Comparison of ENCODE assay signal across 11 cellular contexts in the genomic region with DNA sequence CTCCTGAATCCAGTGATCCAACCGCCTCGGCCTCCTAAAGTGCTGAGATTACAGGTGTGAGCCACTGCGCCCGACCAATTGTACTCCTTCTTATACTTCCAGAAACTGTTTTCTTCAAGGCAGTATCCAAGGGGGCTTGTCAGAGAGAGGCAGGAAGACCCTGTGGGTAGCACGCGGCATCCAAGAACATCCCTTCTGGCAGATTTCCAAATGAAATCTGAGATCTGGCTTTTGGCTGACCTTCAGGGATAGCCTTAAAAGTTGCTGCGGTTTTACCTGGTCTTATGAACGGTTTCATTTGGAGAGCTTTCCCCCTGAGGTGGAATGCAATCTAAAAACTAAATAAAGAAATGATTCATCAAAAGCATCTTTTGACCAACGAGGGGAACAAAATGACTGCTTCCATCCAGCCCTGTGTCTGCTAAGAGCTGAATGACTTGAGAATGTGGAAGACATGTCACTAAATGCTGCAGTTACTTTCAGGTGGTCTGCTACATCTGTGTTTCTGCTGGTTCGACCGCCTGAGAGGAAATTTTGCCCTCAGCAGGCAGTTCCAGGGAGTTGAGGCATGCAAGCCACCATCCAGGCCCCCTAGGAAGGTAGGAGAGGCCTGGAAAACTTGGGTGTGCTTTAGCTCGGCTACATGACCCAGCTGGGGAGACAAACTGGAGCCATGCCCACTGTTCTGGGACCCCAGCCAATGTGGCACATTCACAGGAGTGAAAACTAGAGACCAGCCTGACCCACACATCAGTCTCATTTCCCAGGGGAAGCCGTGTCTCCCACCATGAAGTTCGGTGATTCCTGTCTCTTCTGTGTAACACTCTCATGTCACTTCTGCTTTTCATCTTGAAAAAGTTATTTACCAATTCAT.
A peak's percentile ranks its signal among the peaks of the same experiment; 100 is the strongest.
DNase-seq lines count a peak whose midpoint lies in the region; ATAC-seq and TF ChIP-seq lines count a peak whose summit lies in the region.
"Had no signal": no experiment of that assay in that cellular context is flagged by ENCODE, and none has a peak within 500 bp of the region (broad histone marks: within the 10 kb centered on the region; RNA-seq: fewer than 3 reads in every experiment).

No MANE protein-coding gene starts in this region.

- no peaks in the 10 kb centered on the region for H3K79me2 ChIP-seq in parathyroid adenoma

- H3K36me3 Mint-ChIP-seq in activated CD4-positive, alpha-beta T cell treated with anti-CD3 and anti-CD28 coated beads for 36 hours (ENCODE audit: low read depth) = no peaks in the 10 kb centered on the region

- H3K4me3 ChIP-seq in parathyroid adenoma (ENCODE audit: low read depth, low read length) = no peak overlapping the region
- H3K4me3 ChIP-seq: uterus had no signal

- POLR2A ChIA-PET in activated CD4-positive, alpha-beta T cell treated with anti-CD3 and anti-CD28 coated beads for 36 hours (lab: Charles Lee) = no interaction called here

- H3K9ac ChIP-seq in parathyroid adenoma = no peak overlapping the region

- no peaks in the 10 kb centered on the region for H3K9me3 ChIP-seq in parathyroid adenoma (ENCODE audit: control insufficient read depth, low read length)
- H3K9me3 ChIP-seq: uterus had no signal

- DNase-seq in activated CD4-positive, alpha-beta T cell treated with anti-CD3 and anti-CD28 coated beads for 36 hours = no peak
- DNase-seq in activated CD4-positive, alpha-beta T cell treated with anti-CD3 and anti-CD28 coated beads for 1 hour = no peak
- DNase-seq in pons (ENCODE audit: low spot score) (no peak), NCI-H2171 treated with DMSO at 0.1 percent for 48 hours (lab: John Stamatoyannopoulos, UW) (no peak), SKM-1 (lab: John Stamatoyannopoulos, UW; ENCODE audit: unreplicated experiment) (no peak)
- DNase-seq: activated CD4-positive, alpha-beta T cell treated with anti-CD3 and anti-CD28 coated beads, Interleukin-2, amount 10 ng/mL, durations not matched to agents 7 days and 5 days; uterus had no signal

- no peaks in the 10 kb centered on the region for H3K9me3 Mint-ChIP-seq in activated CD4-positive, alpha-beta T cell treated with anti-CD3 and anti-CD28 coated beads for 36 hours (ENCODE audit: low read depth)

- intact Hi-C loops in activated CD4-positive, alpha-beta T cell treated with anti-CD3 and anti-CD28 coated beads for 36 hours (cut with DNase I, micrococcal nuclease) = loop anchor here in 1 of 2 experiments (2.0 kb wide), 1 partner anchor 64 kb away; no protein-coding TSS in a partner anchor

- no peak overlapping the region for H3K4me3 Mint-ChIP-seq in activated CD4-positive, alpha-beta T cell treated with anti-CD3 and anti-CD28 coated beads for 36 hours
- H3K4me3 Mint-ChIP-seq: activated CD4-positive, alpha-beta T cell treated with anti-CD3 and anti-CD28 coated beads, Interleukin-2, amount 10 ng/mL, durations not matched to agents 7 days and 5 days had no signal

- peaks cover 4% of the 10 kb centered on the region for H3K4me1 Mint-ChIP-seq in activated CD4-positive, alpha-beta T cell treated with anti-CD3 and anti-CD28 coated beads for 36 hours

- TF ChIP-seq CTCF in parathyroid adenoma (IDR thresholded peaks at IDR 0.05) = no peak

- no peak overlapping the region for H3K27ac Mint-ChIP-seq in activated CD4-positive, alpha-beta T cell treated with anti-CD3 and anti-CD28 coated beads for 36 hours
- H3K27ac Mint-ChIP-seq: activated CD4-positive, alpha-beta T cell treated with anti-CD3 and anti-CD28 coated beads, Interleukin-2, amount 10 ng/mL, durations not matched to agents 7 days and 5 days had no signal

- peak; percentile 71 for ATAC-seq in activated CD4-positive, alpha-beta T cell treated with anti-CD3 and anti-CD28 coated beads for 36 hours
- ATAC-seq in GM21381 (IDR thresholded peaks at IDR 0.05; ENCODE audit: unreplicated experiment) = peak; percentile 44
- ATAC-seq in HG03520 (IDR thresholded peaks at IDR 0.05; ENCODE audit: unreplicated experiment) = peak; percentile 59

- no peaks in the 10 kb centered on the region for H3K27me3 ChIP-seq in parathyroid adenoma (ENCODE audit: control insufficient read depth, insufficient read depth, low read length)
- H3K27me3 ChIP-seq: uterus had no signal

- H2AFZ ChIP-seq in parathyroid adenoma = peak overlapping the region; percentile 38

- H3K27ac ChIP-seq in parathyroid adenoma = no peak overlapping the region
- H3K27ac ChIP-seq: RWPE1, uterus had no signal

- H3K27me3 Mint-ChIP-seq in activated CD4-positive, alpha-beta T cell treated with anti-CD3 and anti-CD28 coated beads for 36 hours = no peaks in the 10 kb centered on the region
- H3K27me3 Mint-ChIP-seq: activated CD4-positive, alpha-beta T cell treated with anti-CD3 and anti-CD28 coated beads, Interleukin-2, amount 10 ng/mL, durations not matched to agents 7 days and 5 days had no signal

- no peak overlapping the region for H3K4me2 ChIP-seq in parathyroid adenoma (ENCODE audit: low read length)

- CTCF ChIA-PET in activated CD4-positive, alpha-beta T cell treated with anti-CD3 and anti-CD28 coated beads for 36 hours (lab: Charles Lee) = interaction anchor here (0.7 kb wide), 1 partner anchor 15 kb away, joined by 3 read pairs; no protein-coding TSS in a partner anchor

- no peaks in the 10 kb centered on the region for H3K4me1 ChIP-seq in parathyroid adenoma
- H3K4me1 ChIP-seq: uterus had no signal

- no peaks in the 10 kb centered on the region for H3K36me3 ChIP-seq in parathyroid adenoma (ENCODE audit: control insufficient read depth, insufficient read depth, low read length)
- H3K36me3 ChIP-seq: uterus had no signal
